In the genomic region with DNA sequence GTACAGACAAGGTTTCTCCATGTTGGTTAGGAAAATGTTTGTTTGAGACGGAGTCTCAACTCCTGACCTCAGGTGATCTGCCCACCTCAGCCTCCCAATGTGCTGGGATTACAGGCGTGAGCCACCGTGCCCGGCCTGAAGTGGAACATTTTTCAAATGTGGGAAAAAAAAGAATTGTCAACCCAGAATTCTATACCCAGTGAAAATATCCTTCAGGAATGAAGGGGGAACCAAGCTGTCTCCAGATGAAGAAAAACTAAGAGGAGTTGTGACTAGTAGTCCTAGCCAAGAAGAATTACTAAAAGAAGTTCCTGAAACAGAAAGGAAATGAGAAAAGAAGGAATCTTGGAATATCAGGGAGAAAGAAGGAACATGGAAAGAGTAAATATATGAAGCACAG, we compare ENCODE assay signal across 11 cellular contexts. TPM values are rescaled to one million over a fixed set of nuclear protein-coding genes. Genes with fewer than 3 reads are reported as not detected.
"Had no signal": no experiment of that assay in that cellular context is flagged by ENCODE, and none has a peak within 500 bp of the region (broad histone marks: within the 10 kb centered on the region; RNA-seq: fewer than 3 reads in every experiment).

No MANE protein-coding gene starts in this region.

- H2AFZ ChIP-seq: GM23248, GM23338 had no signal

- H3K9ac ChIP-seq: GM23248 had no signal

- H3K4me3 ChIP-seq: GM23248, GM23338, HAP-1 had no signal

- ATAC-seq: GM23338, HCT116 had no signal

- H3K9me3 ChIP-seq: HAP-1 had no signal

- FAIRE-seq: H1, H54 had no signal

- H3K4me2 ChIP-seq: GM23338 had no signal

- H3K36me3 ChIP-seq: HAP-1 had no signal

- DNase-seq: GM23248, GOT3, H7, H9, HCEC 1CT, HFFc6 had no signal

- H3K4me1 ChIP-seq: HAP-1 had no signal

- H3K27ac ChIP-seq: GM23248 had no signal

RNA-seq across cellular contexts. Expression of a gene that starts 25.7 kb away (rescaled TPM):
- polyA plus RNA-seq: GM23248 had no signal
